In the genomic region with DNA sequence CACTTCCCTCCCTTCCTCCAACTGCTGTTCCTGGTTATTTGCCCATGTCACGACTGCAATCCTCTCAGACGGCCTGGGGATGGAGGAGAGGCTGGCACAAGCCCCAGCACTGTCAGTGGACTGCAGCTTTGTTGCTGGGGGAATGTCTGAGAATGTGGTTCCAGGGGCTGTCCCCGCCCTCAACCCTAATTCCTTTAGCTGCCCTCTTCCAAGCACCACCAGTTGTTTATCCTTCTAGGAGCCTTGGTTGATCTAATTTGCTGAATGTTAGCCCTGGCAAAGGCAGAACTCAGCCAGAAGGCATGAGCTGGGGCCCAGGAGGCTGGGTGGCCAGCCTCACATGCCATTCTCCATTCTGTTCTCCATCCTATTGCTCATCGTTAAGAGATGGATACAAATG, we compare ENCODE assay signal across 18 cellular contexts. TPM values are rescaled to one million over a fixed set of nuclear protein-coding genes. Genes with fewer than 3 reads are reported as not detected.
A peak's percentile ranks its signal among the peaks of the same experiment; 100 is the strongest.
DNase-seq lines count a peak whose midpoint lies in the region; ATAC-seq lines count a peak whose summit lies in the region.
"Had no signal": no experiment of that assay in that cellular context is flagged by ENCODE, and none has a peak within 500 bp of the region (broad histone marks: within the 10 kb centered on the region; RNA-seq: fewer than 3 reads in every experiment).

No MANE protein-coding gene starts in this region.

- DNase-seq in EL (peak; percentile 22), NOMO-1 treated with DMSO at 0.1 percent for 48 hours (lab: John Stamatoyannopoulos, UW; ENCODE audit: unreplicated experiment) (no peak)
- no peak for DNase-seq in stimulated activated naive B cell treated with anti-CD40 and anti-IgM and Interleukin-4, amounts not matched to agents 10 μg/mL and 1 μg/mL and 100 μg/mL, for 72 hours
- DNase-seq in CD4-positive, alpha-beta memory T cell = no peak
- DNase-seq: activated gamma-delta T cell; BE2C; cerebellar nuclear complex; mesenchymal stem cell; NCI-H1092; NCI-H526 treated with DMSO at 0.1 percent for 48 hours; stimulated activated naive CD8-positive, alpha-beta T cell treated with anti-CD3 and anti-CD28 coated beads, Interleukin-15, Interleukin-2, amounts not matched to agents 100 U/mL and 50 U/mL, for 24 hours; T-helper 9 cell had no signal

- POLR2A ChIA-PET in CD4-positive, alpha-beta memory T cell (lab: Charles Lee; ENCODE audit: partially characterized antibody) = interaction anchor here (1.2 kb wide), 1 partner anchor 43 kb away, joined by 3 read pairs; no protein-coding TSS in a partner anchor

- H3K27ac ChIP-seq in mesodermal cell (ENCODE audit: low read depth, low read length, severe bottlenecking) = peak overlapping the region; percentile 26
- no peak overlapping the region for H3K27ac ChIP-seq in CD4-positive, alpha-beta memory T cell (ENCODE audit: low read depth, low read length)
- H3K27ac ChIP-seq: KMS-11 had no signal

- H3K4me1 Mint-ChIP-seq in activated T-helper 17 cell treated with anti-CD3 and anti-CD28 coated beads, Interleukin-2, amount 50 U/mL, for 72 hours = peaks cover 45% of the 10 kb centered on the region
- peaks cover 47 to 74% of the 10 kb centered on the region in 2 donors for H3K4me1 Mint-ChIP-seq in stimulated activated naive B cell treated with anti-CD40 and anti-IgM and Interleukin-4, amounts not matched to agents 10 μg/mL and 1 μg/mL and 100 μg/mL, for 72 hours
- H3K4me1 Mint-ChIP-seq in CD4-positive, alpha-beta memory T cell = peaks cover 34 to 69% (median 54%) of the 10 kb centered on the region in 4 donors

- no peak for ATAC-seq in activated T-helper 17 cell treated with anti-CD3 and anti-CD28 coated beads, Interleukin-2, amount 50 U/mL, for 72 hours (replicated peaks)
- no peak for ATAC-seq in stimulated activated naive B cell treated with anti-CD40 and anti-IgM and Interleukin-4, amounts not matched to agents 10 μg/mL and 1 μg/mL and 100 μg/mL, for 72 hours (replicated peaks)
- ATAC-seq in GM19023 (IDR thresholded peaks at IDR 0.05; ENCODE audit: unreplicated experiment) (no peak), HG03095 (IDR thresholded peaks at IDR 0.05; ENCODE audit: unreplicated experiment) (no peak)
- ATAC-seq: HCT116; stimulated activated naive CD8-positive, alpha-beta T cell treated with anti-CD3 and anti-CD28 coated beads, Interleukin-15, Interleukin-2, amounts not matched to agents 100 U/mL and 50 U/mL, for 24 hours had no signal

- H3K9me3 Mint-ChIP-seq in activated T-helper 17 cell treated with anti-CD3 and anti-CD28 coated beads, Interleukin-2, amount 50 U/mL, for 72 hours = no peaks in the 10 kb centered on the region
- peaks cover 5% of the 10 kb centered on the region in 2 donors for H3K9me3 Mint-ChIP-seq in stimulated activated naive B cell treated with anti-CD40 and anti-IgM and Interleukin-4, amounts not matched to agents 10 μg/mL and 1 μg/mL and 100 μg/mL, for 72 hours
- H3K9me3 Mint-ChIP-seq in CD4-positive, alpha-beta memory T cell = no peaks in the 10 kb centered on the region

- no peaks in the 10 kb centered on the region for H3K9me3 ChIP-seq in mesodermal cell (ENCODE audit: control insufficient read depth, low read length)
- no peaks in the 10 kb centered on the region for H3K9me3 ChIP-seq in CD4-positive, alpha-beta memory T cell (ENCODE audit: control insufficient read depth in 1 of 2, low read length in 2 of 2)
- H3K9me3 ChIP-seq: BE2C had no signal

- peaks cover 93% of the 10 kb centered on the region for H3K36me3 ChIP-seq in mesodermal cell (ENCODE audit: control insufficient read depth, insufficient read depth, low read length)
- H3K36me3 ChIP-seq in CD4-positive, alpha-beta memory T cell (ENCODE audit: insufficient read depth, low read length) = peaks cover 27% of the 10 kb centered on the region
- H3K36me3 ChIP-seq: BE2C had no signal

- H3K27ac Mint-ChIP-seq in activated T-helper 17 cell treated with anti-CD3 and anti-CD28 coated beads, Interleukin-2, amount 50 U/mL, for 72 hours = peak overlapping the region; percentile 24
- H3K27ac Mint-ChIP-seq in stimulated activated naive B cell treated with anti-CD40 and anti-IgM and Interleukin-4, amounts not matched to agents 10 μg/mL and 1 μg/mL and 100 μg/mL, for 72 hours = peak overlapping the region; percentile 87
- H3K27ac Mint-ChIP-seq in CD4-positive, alpha-beta memory T cell = peak overlapping the region in 1 of 7 donors; percentile 18

- WGBS in mesodermal cell (ENCODE audit: insufficient coverage in 2 of 2), 2 experiments = 83% methylated on average over 1 of the region's 4 CpGs; no CpG with 5 or more reads in 1 of the 2 experiments

- peaks cover 5% of the 10 kb centered on the region for H3K4me1 ChIP-seq in mesodermal cell (ENCODE audit: control insufficient read depth, insufficient read depth, low read length, poor library complexity, severe bottlenecking)
- H3K4me1 ChIP-seq in CD4-positive, alpha-beta memory T cell (ENCODE audit: insufficient read depth, low read length) = peaks cover 34% of the 10 kb centered on the region
- H3K4me1 ChIP-seq: BE2C had no signal

- CTCF ChIA-PET in CD4-positive, alpha-beta memory T cell (lab: Charles Lee; ENCODE audit: partially characterized antibody) = interaction anchor here (2.3 kb wide), 1 partner anchor 128 kb away, joined by 7 read pairs; the partner anchor contains the start of gene SOX30

- peaks cover 87% of the 10 kb centered on the region for H3K36me3 Mint-ChIP-seq in activated T-helper 17 cell treated with anti-CD3 and anti-CD28 coated beads, Interleukin-2, amount 50 U/mL, for 72 hours (ENCODE audit: low read depth)
- peaks cover 14 to 29% of the 10 kb centered on the region in 2 donors for H3K36me3 Mint-ChIP-seq in stimulated activated naive B cell treated with anti-CD40 and anti-IgM and Interleukin-4, amounts not matched to agents 10 μg/mL and 1 μg/mL and 100 μg/mL, for 72 hours
- H3K36me3 Mint-ChIP-seq in CD4-positive, alpha-beta memory T cell = peaks cover 32 to 59% of the 10 kb centered on the region in 2 donors

- intact Hi-C loops in CD4-positive, alpha-beta memory T cell (cut with micrococcal nuclease) = no loop called here

- H3K27me3 ChIP-seq in CD4-positive, alpha-beta memory T cell (ENCODE audit: insufficient read depth, low read length) = no peaks in the 10 kb centered on the region
- H3K27me3 ChIP-seq: BE2C had no signal

- H3K4me3 ChIP-seq in mesodermal cell (ENCODE audit: extremely low read depth, insufficient read depth, low read length, poor library complexity, severe bottlenecking) = no peak overlapping the region
- H3K4me3 ChIP-seq in CD4-positive, alpha-beta memory T cell (ENCODE audit: low read length in 2 of 2) = no peak overlapping the region

- no peaks in the 10 kb centered on the region for H3K27me3 Mint-ChIP-seq in activated T-helper 17 cell treated with anti-CD3 and anti-CD28 coated beads, Interleukin-2, amount 50 U/mL, for 72 hours
- no peaks in the 10 kb centered on the region for H3K27me3 Mint-ChIP-seq in stimulated activated naive B cell treated with anti-CD40 and anti-IgM and Interleukin-4, amounts not matched to agents 10 μg/mL and 1 μg/mL and 100 μg/mL, for 72 hours
- H3K27me3 Mint-ChIP-seq in CD4-positive, alpha-beta memory T cell = no peaks in the 10 kb centered on the region

- H3K4me3 Mint-ChIP-seq in activated T-helper 17 cell treated with anti-CD3 and anti-CD28 coated beads, Interleukin-2, amount 50 U/mL, for 72 hours = no peak overlapping the region
- H3K4me3 Mint-ChIP-seq in stimulated activated naive B cell treated with anti-CD40 and anti-IgM and Interleukin-4, amounts not matched to agents 10 μg/mL and 1 μg/mL and 100 μg/mL, for 72 hours = no peak overlapping the region
- H3K4me3 Mint-ChIP-seq in CD4-positive, alpha-beta memory T cell = no peak overlapping the region

RNA-seq across cellular contexts. Expression of gene ADAM19, which starts 51.6 kb away (rescaled TPM):
- 100 to 1,000 TPM in 1 of 2 donors, 10 to 100 TPM in 1; 71.2 to 145 TPM for total RNA-seq in activated T-helper 17 cell treated with anti-CD3 and anti-CD28 coated beads, Interleukin-2, amount 50 U/mL, for 72 hours
- polyA plus RNA-seq in mesodermal cell (2013, experiment 1 of 2) = 122 TPM
- polyA plus RNA-seq in mesodermal cell (2013, experiment 2 of 2) = 104 TPM
- total RNA-seq in CD4-positive, alpha-beta memory T cell = 10 to 100 TPM; 31.5 to 33.9 TPM
- 10 to 100 TPM in 1 of 2 donors, 1 to 10 TPM in 1; 1.9 to 24.4 TPM for polyA plus RNA-seq in CD4-positive, alpha-beta memory T cell
